In the genomic region with DNA sequence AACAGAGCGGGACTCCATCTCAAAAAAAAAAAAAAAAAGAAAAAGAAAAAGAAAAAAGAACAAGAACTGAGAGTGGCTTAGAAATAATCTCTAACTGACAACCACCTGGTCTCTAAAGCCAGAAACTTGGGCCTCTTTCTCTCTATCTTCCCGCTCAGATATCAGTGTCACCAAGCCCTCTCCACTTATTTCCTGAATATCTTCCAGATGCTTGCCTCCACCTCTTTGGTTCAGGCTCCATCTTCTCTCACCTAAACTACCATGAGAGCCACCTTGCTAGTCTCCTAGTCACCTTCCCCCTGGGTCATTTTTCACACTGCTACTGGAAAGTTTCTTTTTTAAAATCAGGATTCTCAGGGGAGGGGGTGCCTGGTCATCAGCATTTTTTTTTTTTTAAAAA, we compare ENCODE assay signal across 8 cellular contexts. TPM values are rescaled to one million over a fixed set of nuclear protein-coding genes. Genes with fewer than 3 reads are reported as not detected.
DNase-seq lines count a peak whose midpoint lies in the region; ATAC-seq and TF ChIP-seq lines count a peak whose summit lies in the region.

No MANE protein-coding gene starts in this region.

- no peak for TF ChIP-seq CTCF in HL-60 (IDR thresholded peaks at IDR 0.05; ENCODE audit: insufficient read depth, low read length)
- no peak for TF ChIP-seq CTCF in brain microvascular endothelial cell (IDR thresholded peaks at IDR 0.05; ENCODE audit: low read depth, low read length, missing control alignments)

- H3K9me3 ChIP-seq in CD8-positive, alpha-beta memory T cell (ENCODE audit: low read length) = no peaks in the 10 kb centered on the region

- ATAC-seq in activated naive CD8-positive, alpha-beta T cell treated with anti-CD3 and anti-CD28 coated beads, Interleukin-2, amount 10 ng/mL, durations not matched to agents 7 days and 5 days (ENCODE audit: low read depth) = no peak
- no peak for ATAC-seq in natural killer cell treated with Interleukin-12 subunit alpha and Interleukin-12 subunit beta and Interleukin-15 and Interleukin-18, amount 100 ng/mL, for 72 hours

- peaks cover 0 to 1% of the 10 kb centered on the region in 2 donors for H3K27me3 Mint-ChIP-seq in CD8-positive, alpha-beta memory T cell
- H3K27me3 Mint-ChIP-seq in activated naive CD8-positive, alpha-beta T cell treated with anti-CD3 and anti-CD28 coated beads, Interleukin-2, amount 10 ng/mL, durations not matched to agents 7 days and 5 days = no peaks in the 10 kb centered on the region
- H3K27me3 Mint-ChIP-seq in natural killer cell treated with Interleukin-12 subunit alpha and Interleukin-12 subunit beta and Interleukin-15 and Interleukin-18, amount 100 ng/mL, for 72 hours = no peaks in the 10 kb centered on the region

- peak overlapping the region; percentile 68 to 96 (median 92) for H3K4me3 Mint-ChIP-seq in CD8-positive, alpha-beta memory T cell
- H3K4me3 Mint-ChIP-seq in activated naive CD8-positive, alpha-beta T cell treated with anti-CD3 and anti-CD28 coated beads, Interleukin-2, amount 10 ng/mL, durations not matched to agents 7 days and 5 days = peak overlapping the region; percentile 97
- peak overlapping the region; percentile 93 for H3K4me3 Mint-ChIP-seq in natural killer cell treated with Interleukin-12 subunit alpha and Interleukin-12 subunit beta and Interleukin-15 and Interleukin-18, amount 100 ng/mL, for 72 hours

- peaks cover 40 to 73% (median 55%) of the 10 kb centered on the region in 3 donors for H3K4me1 Mint-ChIP-seq in CD8-positive, alpha-beta memory T cell
- H3K4me1 Mint-ChIP-seq in activated naive CD8-positive, alpha-beta T cell treated with anti-CD3 and anti-CD28 coated beads, Interleukin-2, amount 10 ng/mL, durations not matched to agents 7 days and 5 days = peaks cover 41% of the 10 kb centered on the region
- H3K4me1 Mint-ChIP-seq in natural killer cell treated with Interleukin-12 subunit alpha and Interleukin-12 subunit beta and Interleukin-15 and Interleukin-18, amount 100 ng/mL, for 72 hours (ENCODE audit: low read depth in 2 of 2) = peaks cover 49 to 54% of the 10 kb centered on the region in 2 donors

- H3K36me3 Mint-ChIP-seq in CD8-positive, alpha-beta memory T cell = peaks cover 14 to 58% (median 16%) of the 10 kb centered on the region in 3 donors
- H3K36me3 Mint-ChIP-seq in activated naive CD8-positive, alpha-beta T cell treated with anti-CD3 and anti-CD28 coated beads, Interleukin-2, amount 10 ng/mL, durations not matched to agents 7 days and 5 days = peaks cover 51% of the 10 kb centered on the region
- H3K36me3 Mint-ChIP-seq in natural killer cell treated with Interleukin-12 subunit alpha and Interleukin-12 subunit beta and Interleukin-15 and Interleukin-18, amount 100 ng/mL, for 72 hours = peaks cover 36% of the 10 kb centered on the region

- H3K27me3 ChIP-seq in CD8-positive, alpha-beta memory T cell (ENCODE audit: insufficient read depth, low read length, poor library complexity, severe bottlenecking) = no peaks in the 10 kb centered on the region
- H3K27me3 ChIP-seq in HL-60 (ENCODE audit: insufficient read depth, poor library complexity, severe bottlenecking) (no peaks in the 10 kb centered on the region), brain microvascular endothelial cell (replicated peaks) (no peaks in the 10 kb centered on the region)

- in situ Hi-C loops in brain microvascular endothelial cell (cut with HindIII; ENCODE audit: low pct_ligation_motif_present, low sequenced_read_pairs) = no loop called here

- POLR2A ChIA-PET in CD8-positive, alpha-beta memory T cell (lab: Charles Lee) = interaction anchor here (3.2 kb wide), 1 partner anchor 16 kb away, joined by 43 read pairs; the partner anchor contains the start of gene CHMP4A
- POLR2A ChIA-PET in activated naive CD8-positive, alpha-beta T cell treated with anti-CD3 and anti-CD28 coated beads, Interleukin-2, amount 10 ng/mL, durations not matched to agents 7 days and 5 days (lab: Charles Lee) = interaction anchor here (1.0 to 4.4 kb wide), 6 partner anchors 10 to 83 kb away, joined by 3 to 49 read pairs (median 10); partner anchors contain the start of genes DCAF11, IRF9, NRL and REC8

- peak overlapping the region; percentile 86 to 99 (median 96) for H3K27ac Mint-ChIP-seq in CD8-positive, alpha-beta memory T cell
- peak overlapping the region; percentile 76 for H3K27ac Mint-ChIP-seq in activated naive CD8-positive, alpha-beta T cell treated with anti-CD3 and anti-CD28 coated beads, Interleukin-2, amount 10 ng/mL, durations not matched to agents 7 days and 5 days
- H3K27ac Mint-ChIP-seq in natural killer cell treated with Interleukin-12 subunit alpha and Interleukin-12 subunit beta and Interleukin-15 and Interleukin-18, amount 100 ng/mL, for 72 hours = peak overlapping the region; percentile 90 to 93

- H3K9me3 Mint-ChIP-seq in CD8-positive, alpha-beta memory T cell = peaks cover 0 to 3% (median 0%) of the 10 kb centered on the region in 5 donors
- H3K9me3 Mint-ChIP-seq in activated naive CD8-positive, alpha-beta T cell treated with anti-CD3 and anti-CD28 coated beads, Interleukin-2, amount 10 ng/mL, durations not matched to agents 7 days and 5 days = peaks cover 9% of the 10 kb centered on the region
- H3K9me3 Mint-ChIP-seq in natural killer cell treated with Interleukin-12 subunit alpha and Interleukin-12 subunit beta and Interleukin-15 and Interleukin-18, amount 100 ng/mL, for 72 hours = peaks cover 4% of the 10 kb centered on the region

- H3K4me3 ChIP-seq in CD8-positive, alpha-beta memory T cell (ENCODE audit: low read length) = no peak overlapping the region
- H3K4me3 ChIP-seq in HL-60 (replicated peaks; ENCODE audit: insufficient read depth, low read length) (peak overlapping the region; percentile 79), brain microvascular endothelial cell (ENCODE audit: low read depth, low read length) (no peak overlapping the region)

- peaks cover 32% of the 10 kb centered on the region for H3K4me1 ChIP-seq in CD8-positive, alpha-beta memory T cell (ENCODE audit: insufficient read depth, low read length)

- DNase-seq in CD8-positive, alpha-beta memory T cell = no peak
- no peak for DNase-seq in HL-60 (ENCODE audit: low read depth in 1 of 2, low spot score in 1 of 2)
- DNase-seq in activated naive CD8-positive, alpha-beta T cell treated with anti-CD3 and anti-CD28 coated beads, Interleukin-2, amount 10 ng/mL, durations not matched to agents 7 days and 5 days = no peak
- no peak for DNase-seq in natural killer cell treated with Interleukin-12 subunit alpha and Interleukin-12 subunit beta and Interleukin-15 and Interleukin-18, amount 100 ng/mL, for 72 hours (ENCODE audit: low spot score)
- DNase-seq in brain microvascular endothelial cell = no peak
- DNase-seq in midbrain (lab: John Stamatoyannopoulos, UW) = no peak
- DNase-seq in NCI-H2029 (lab: John Stamatoyannopoulos, UW) = no peak
- DNase-seq in NCI-H748 treated with DMSO at 0.1 percent for 48 hours (lab: John Stamatoyannopoulos, UW) = no peak

- H3K36me3 ChIP-seq in CD8-positive, alpha-beta memory T cell (ENCODE audit: insufficient read depth, low read length) = peaks cover 10% of the 10 kb centered on the region
- peaks cover 15% of the 10 kb centered on the region for H3K36me3 ChIP-seq in brain microvascular endothelial cell (replicated peaks)

- peak overlapping the region; percentile 100 for H3K27ac ChIP-seq in CD8-positive, alpha-beta memory T cell (ENCODE audit: low read depth, low read length)
- H3K27ac ChIP-seq in HL-60 (replicated peaks) = peak overlapping the region; percentile 99
- H3K27ac ChIP-seq in brain microvascular endothelial cell = no peak overlapping the region

- CTCF ChIA-PET in CD8-positive, alpha-beta memory T cell (lab: Charles Lee) = interaction anchor here (0.6 to 2.1 kb wide), 3 partner anchors 19 to 78 kb away, joined by 3 to 22 read pairs (median 3); partner anchors contain the start of genes IRF9 and MDP1

RNA-seq across cellular contexts. Expression of gene TM9SF1, which starts 1.8 kb away (rescaled TPM):
- total RNA-seq in CD8-positive, alpha-beta memory T cell = 10 to 100 TPM; 31.3 to 34.0 TPM
- polyA plus RNA-seq in CD8-positive, alpha-beta memory T cell = 30.0 TPM
- 10 to 100 TPM; 28.9 to 29.6 TPM for total RNA-seq in activated naive CD8-positive, alpha-beta T cell treated with anti-CD3 and anti-CD28 coated beads, Interleukin-2, amount 10 ng/mL, durations not matched to agents 7 days and 5 days
- total RNA-seq in natural killer cell treated with Interleukin-12 subunit alpha and Interleukin-12 subunit beta and Interleukin-15 and Interleukin-18, amount 100 ng/mL, for 72 hours = 10 to 100 TPM; 27.6 to 30.2 TPM

RNA-seq across cellular contexts. Expression of gene TSSK4, which starts 8.4 kb away (rescaled TPM):
- total RNA-seq in CD8-positive, alpha-beta memory T cell = under 1 TPM; 0.26 to 0.44 TPM
- polyA plus RNA-seq in CD8-positive, alpha-beta memory T cell = 1.2 TPM
- total RNA-seq in activated naive CD8-positive, alpha-beta T cell treated with anti-CD3 and anti-CD28 coated beads, Interleukin-2, amount 10 ng/mL, durations not matched to agents 7 days and 5 days = under 1 TPM; 0.43 to 0.53 TPM
- under 1 TPM in 1 of 2 donors, not detected in 1; 0.95 TPM for total RNA-seq in natural killer cell treated with Interleukin-12 subunit alpha and Interleukin-12 subunit beta and Interleukin-15 and Interleukin-18, amount 100 ng/mL, for 72 hours

RNA-seq across cellular contexts. Expression of gene IPO4, which starts 8.4 kb away (rescaled TPM):
- 100 to 1,000 TPM; 164 to 172 TPM for total RNA-seq in CD8-positive, alpha-beta memory T cell
- polyA plus RNA-seq in CD8-positive, alpha-beta memory T cell = 20.9 TPM
- total RNA-seq in activated naive CD8-positive, alpha-beta T cell treated with anti-CD3 and anti-CD28 coated beads, Interleukin-2, amount 10 ng/mL, durations not matched to agents 7 days and 5 days = 10 to 100 TPM; 32.2 to 33.0 TPM
- 100 to 1,000 TPM in 1 of 2 donors, 10 to 100 TPM in 1; 52.8 to 145 TPM for total RNA-seq in natural killer cell treated with Interleukin-12 subunit alpha and Interleukin-12 subunit beta and Interleukin-15 and Interleukin-18, amount 100 ng/mL, for 72 hours

RNA-seq across cellular contexts. Expression of gene CHMP4A, which starts 16.2 kb away (rescaled TPM):
- 10 to 100 TPM; 86.4 to 87.6 TPM for total RNA-seq in CD8-positive, alpha-beta memory T cell
- 159 TPM for polyA plus RNA-seq in CD8-positive, alpha-beta memory T cell
- 10 to 100 TPM; 93.6 to 97.8 TPM for total RNA-seq in activated naive CD8-positive, alpha-beta T cell treated with anti-CD3 and anti-CD28 coated beads, Interleukin-2, amount 10 ng/mL, durations not matched to agents 7 days and 5 days
- 10 to 100 TPM; 66.2 to 95.0 TPM for total RNA-seq in natural killer cell treated with Interleukin-12 subunit alpha and Interleukin-12 subunit beta and Interleukin-15 and Interleukin-18, amount 100 ng/mL, for 72 hours

RNA-seq across cellular contexts. Expression of gene MDP1, which starts 18.8 kb away (rescaled TPM):
- 10 to 100 TPM; 15.5 to 16.2 TPM for total RNA-seq in CD8-positive, alpha-beta memory T cell
- 25.8 TPM for polyA plus RNA-seq in CD8-positive, alpha-beta memory T cell
- 10 to 100 TPM; 11.9 to 15.4 TPM for total RNA-seq in activated naive CD8-positive, alpha-beta T cell treated with anti-CD3 and anti-CD28 coated beads, Interleukin-2, amount 10 ng/mL, durations not matched to agents 7 days and 5 days
- 10 to 100 TPM in 1 of 2 donors, 1 to 10 TPM in 1; 9.1 to 11.3 TPM for total RNA-seq in natural killer cell treated with Interleukin-12 subunit alpha and Interleukin-12 subunit beta and Interleukin-15 and Interleukin-18, amount 100 ng/mL, for 72 hours
